15 cellular contexts compared by ENCODE assay signal in genomic region chr7:80771523-80771922, GRCh38.
DNase-seq lines count a peak whose midpoint lies in the region; ATAC-seq and TF ChIP-seq lines count a peak whose summit lies in the region.
"Had no signal": no experiment of that assay in that cellular context is flagged by ENCODE, and none has a peak within 500 bp of the region (broad histone marks: within the 10 kb centered on the region; RNA-seq: fewer than 3 reads in every experiment).

No MANE protein-coding gene starts in this region.

- H3F3A ChIP-seq in GM23338 (replicated peaks; ENCODE audit: low read depth) = no peaks in the 10 kb centered on the region

- H3K27me3 Mint-ChIP-seq in GM23338 (ENCODE audit: insufficient read depth, low read depth, poor library complexity) = peaks cover 6% of the 10 kb centered on the region

- no peaks in the 10 kb centered on the region for H3K9me3 Mint-ChIP-seq in GM23338
- H3K9me3 Mint-ChIP-seq: activated T-helper 1 cell treated with anti-CD3 and anti-CD28 coated beads, Interleukin-12 subunit alpha, Interleukin-12 subunit beta, Interleukin-2, Interleukin-4 antibody, amounts not matched to agents 30 ng/mL and 10 ng/mL and 1 ng/mL, durations not matched to agents 14 hours and 24 hours and 36 hours had no signal

- no peak overlapping the region for H2AFZ ChIP-seq in GM23338

- H4K20me1 ChIP-seq in GM23338 (replicated peaks; ENCODE audit: insufficient read depth) = no peaks in the 10 kb centered on the region

- H3K36me3 ChIP-seq in GM23338 (ENCODE audit: insufficient read depth) (no peaks in the 10 kb centered on the region), rectal smooth muscle tissue (ENCODE audit: control insufficient read depth, insufficient read depth, low read length) (no peaks in the 10 kb centered on the region)
- H3K36me3 ChIP-seq: upper lobe of left lung had no signal

- no peak overlapping the region for H3K4me3 ChIP-seq in GM23338
- H3K4me3 ChIP-seq in rectal smooth muscle tissue (ENCODE audit: low read length) = no peak overlapping the region
- H3K4me3 ChIP-seq: upper lobe of left lung had no signal

- H3K27ac Mint-ChIP-seq in GM23338 = no peak overlapping the region
- H3K27ac Mint-ChIP-seq: activated T-helper 1 cell treated with anti-CD3 and anti-CD28 coated beads, Interleukin-12 subunit alpha, Interleukin-12 subunit beta, Interleukin-2, Interleukin-4 antibody, amounts not matched to agents 30 ng/mL and 10 ng/mL and 1 ng/mL, durations not matched to agents 14 hours and 24 hours and 36 hours had no signal

- H3K27me3 ChIP-seq in GM23338 (ENCODE audit: insufficient read depth) = no peaks in the 10 kb centered on the region
- H3K27me3 ChIP-seq in foreskin keratinocyte = no peaks in the 10 kb centered on the region
- H3K27me3 ChIP-seq in rectal smooth muscle tissue (ENCODE audit: control insufficient read depth, insufficient read depth, low read length) = no peaks in the 10 kb centered on the region
- H3K27me3 ChIP-seq: upper lobe of left lung had no signal

- no peak overlapping the region for H3K9ac ChIP-seq in rectal smooth muscle tissue (ENCODE audit: low read length)

- ATAC-seq in GM23338 = no peak; the same call in 2 of the 3 replicates
- peak; percentile 77 for ATAC-seq in foreskin keratinocyte
- no peak for ATAC-seq in HG03432 (IDR thresholded peaks at IDR 0.05; ENCODE audit: unreplicated experiment)

- H3K27ac ChIP-seq in GM23338 (ENCODE audit: low read depth) = no peak overlapping the region
- H3K27ac ChIP-seq in foreskin keratinocyte = no peak overlapping the region
- H3K27ac ChIP-seq in rectal smooth muscle tissue (ENCODE audit: low read depth, low read length) = peak overlapping the region; percentile 4
- H3K27ac ChIP-seq: upper lobe of left lung had no signal

- H3K4me1 ChIP-seq in GM23338 (ENCODE audit: insufficient read depth) = peaks cover 4% of the 10 kb centered on the region; the same call in 1 of the 2 replicates
- H3K4me1 ChIP-seq in foreskin keratinocyte = peaks cover 24% of the 10 kb centered on the region
- H3K4me1 ChIP-seq in rectal smooth muscle tissue (ENCODE audit: control insufficient read depth, insufficient read depth, low read length) = peaks cover 34% of the 10 kb centered on the region

- no peak overlapping the region for H3K4me2 ChIP-seq in GM23338

- H3K36me3 Mint-ChIP-seq in GM23338 (ENCODE audit: low read depth) = no peaks in the 10 kb centered on the region

- H3K79me2 ChIP-seq in GM23338 (replicated peaks; ENCODE audit: insufficient read depth) = no peaks in the 10 kb centered on the region

- DNase-seq in GM23338 (ENCODE audit: low spot score) = peak; percentile 4
- DNase-seq in NCI-H69 (lab: John Stamatoyannopoulos, UW) = peak; percentile 97
- DNase-seq in foreskin keratinocyte = no peak
- no peak for DNase-seq in GM20000 (ENCODE audit: low spot score)
- no peak for DNase-seq in CD1c-positive myeloid dendritic cell (ENCODE audit: extremely low spot score)
- DNase-seq: activated CD4-positive, alpha-beta T cell treated with anti-CD3 and anti-CD28 coated beads, Interleukin-2, amount 50 U/mL, for 48 hours; amygdala; C1 segment of cervical spinal cord; dermis blood vessel endothelial cell; midbrain; SHP77 treated with DMSO at 0.1 percent for 48 hours; upper lobe of left lung had no signal

- no peaks in the 10 kb centered on the region for H3K9me2 ChIP-seq in GM23338 (ENCODE audit: insufficient read depth)

- H3K4me3 Mint-ChIP-seq in GM23338 = no peak overlapping the region
- H3K4me3 Mint-ChIP-seq: activated T-helper 1 cell treated with anti-CD3 and anti-CD28 coated beads, Interleukin-12 subunit alpha, Interleukin-12 subunit beta, Interleukin-2, Interleukin-4 antibody, amounts not matched to agents 30 ng/mL and 10 ng/mL and 1 ng/mL, durations not matched to agents 14 hours and 24 hours and 36 hours had no signal

- TF ChIP-seq CTCF in GM23338 (conservative IDR thresholded peaks at IDR 0.05; ENCODE audit: low read depth in 2 of 2) (no peak), foreskin keratinocyte (conservative IDR thresholded peaks at IDR 0.05) (no peak), GM20000 (IDR thresholded peaks at IDR 0.05; ENCODE audit: extremely low read depth, missing control alignments) (no peak)

- H3K4me1 Mint-ChIP-seq in GM23338 = peaks cover 25% of the 10 kb centered on the region

TF ChIP-seq in GM23338, 12 proteins besides CTCF, POLR2A, EP300 and RAD21 (continues in another document):
- TF ChIP-seq POLR2AphosphoS5 (IDR thresholded peaks at IDR 0.05; ENCODE audit: low read depth) (no peak), ZNF331 (CRISPR knock-in tag; IDR thresholded peaks at IDR 0.05; ENCODE audit: low read depth) (no peak), EZH2phosphoT487 (IDR thresholded peaks at IDR 0.05; ENCODE audit: unreplicated experiment) (no peak), ZNF462 (CRISPR knock-in tag; IDR thresholded peaks at IDR 0.05) (no peak), EZH2 (IDR thresholded peaks at IDR 0.05; ENCODE audit: low read depth, unreplicated experiment) (no peak), STAT1 (IDR thresholded peaks at IDR 0.05; ENCODE audit: unreplicated experiment) (no peak), CREB1 (CRISPR knock-in tag; IDR thresholded peaks at IDR 0.05; ENCODE audit: low read depth) (no peak)

Comparison
In these comparisons a context has a peak if more than half of its experiments do, and no peak if none do; other contexts are left out.
1. DNase-seq: peak in GM23338 (single experiment) and NCI-H69 (single experiment); none in foreskin keratinocyte (0 of 2), GM20000 (single experiment) and CD1c-positive myeloid dendritic cell (single experiment).